ENCODE assay signal across 6 cellular contexts in genomic region chr10:10198388-10198787, GRCh38.
"Had no signal": no experiment of that assay in that cellular context is flagged by ENCODE, and none has a peak within 500 bp of the region (broad histone marks: within the 10 kb centered on the region; RNA-seq: fewer than 3 reads in every experiment).

No MANE protein-coding gene starts in this region.

- ATAC-seq: HepG2, K562 had no signal

- H3K4me1 Mint-ChIP-seq: IgD-negative memory B cell had no signal

- H3K27ac ChIP-seq: HL-60 had no signal

- H3K4me3 ChIP-seq: K562 had no signal

- H3K27ac Mint-ChIP-seq: IgD-negative memory B cell had no signal

- H3K27me3 Mint-ChIP-seq: IgD-negative memory B cell had no signal

- H3K4me3 Mint-ChIP-seq: IgD-negative memory B cell had no signal

- H3K36me3 Mint-ChIP-seq: IgD-negative memory B cell had no signal

- DNase-seq: IMR-90, KBM-7 had no signal
